In genomic region chr14:67359319-67359774, GRCh38 we compare ENCODE assay signal across 8 cellular contexts. TPM values are rescaled to one million over a fixed set of nuclear protein-coding genes. Genes with fewer than 3 reads are reported as not detected.
DNase-seq lines count a peak whose midpoint lies in the region; ATAC-seq and TF ChIP-seq lines count a peak whose summit lies in the region.

No MANE protein-coding gene starts in this region.

- no peaks in the 10 kb centered on the region for H3K27me3 ChIP-seq in right atrium auricular region

- no peaks in the 10 kb centered on the region for H3K36me3 ChIP-seq in right atrium auricular region

- peak overlapping the region; percentile 100 for H3K27ac Mint-ChIP-seq in activated naive CD4-positive, alpha-beta T cell treated with anti-CD3 and anti-CD28 coated beads, Interleukin-2, amount 50 U/mL, for 24 hours

- DNase-seq in Daoy (ENCODE audit: low read depth) = peak; percentile 57
- no peak for DNase-seq in right atrium auricular region (ENCODE audit: low spot score)
- no peak for DNase-seq in Ammon's horn (ENCODE audit: low spot score)
- DNase-seq in OCI-M2 (lab: John Stamatoyannopoulos, UW; ENCODE audit: unreplicated experiment) = no peak
- no peak for DNase-seq in NOMO-1 treated with dmso at 0.1 percent for 144 hours (lab: John Stamatoyannopoulos, UW; ENCODE audit: unreplicated experiment)

- H3K27me3 Mint-ChIP-seq in activated naive CD4-positive, alpha-beta T cell treated with anti-CD3 and anti-CD28 coated beads, Interleukin-2, amount 50 U/mL, for 24 hours = no peaks in the 10 kb centered on the region

- H3K4me3 Mint-ChIP-seq in activated naive CD4-positive, alpha-beta T cell treated with anti-CD3 and anti-CD28 coated beads, Interleukin-2, amount 50 U/mL, for 24 hours = peak overlapping the region; percentile 99

- H3K4me1 Mint-ChIP-seq in activated naive CD4-positive, alpha-beta T cell treated with anti-CD3 and anti-CD28 coated beads, Interleukin-2, amount 50 U/mL, for 24 hours = peaks cover 68% of the 10 kb centered on the region

- H3K9me3 ChIP-seq in right atrium auricular region = no peaks in the 10 kb centered on the region

- H3K4me1 ChIP-seq in right atrium auricular region = peaks cover 0 to 67% of the 10 kb centered on the region in 2 donors

- peaks cover 12% of the 10 kb centered on the region for H3K36me3 Mint-ChIP-seq in activated naive CD4-positive, alpha-beta T cell treated with anti-CD3 and anti-CD28 coated beads, Interleukin-2, amount 50 U/mL, for 24 hours

- TF ChIP-seq CTCF in right atrium auricular region (IDR thresholded peaks at IDR 0.05) = no peak

- H3K4me3 ChIP-seq in right atrium auricular region (peak overlapping the region; percentile 81 to 89), skin epidermis (peak overlapping the region; percentile 65 to 93 (median 72))

- ATAC-seq in HG03196 (IDR thresholded peaks at IDR 0.05; ENCODE audit: unreplicated experiment) = peak; percentile 1

- peak overlapping the region; percentile 93 to 94 for H3K27ac ChIP-seq in right atrium auricular region
- peak overlapping the region; percentile 74 to 99 (median 97) for H3K27ac ChIP-seq in skin epidermis

- no peaks in the 10 kb centered on the region for H3K9me3 Mint-ChIP-seq in activated naive CD4-positive, alpha-beta T cell treated with anti-CD3 and anti-CD28 coated beads, Interleukin-2, amount 50 U/mL, for 24 hours

RNA-seq across cellular contexts. Expression of gene ATP6V1D, which starts 0.3 kb away (rescaled TPM):
- total RNA-seq in Daoy (2014; rRNA removed; shearing (Covaris generic)) = 222 and 258 TPM in 2 replicates
- 100 to 1,000 TPM in 1 of 2 donors, 10 to 100 TPM in 1; 84.4 to 161 TPM for total RNA-seq in right atrium auricular region

RNA-seq across cellular contexts. Expression of gene EIF2S1, which starts 0.8 kb away (rescaled TPM):
- 654 and 755 TPM in 2 replicates for total RNA-seq in Daoy (2014; rRNA removed; shearing (Covaris generic))
- 10 to 100 TPM; 64.4 to 75.4 TPM for total RNA-seq in right atrium auricular region

RNA-seq across cellular contexts. Expression of gene PLEK2, which starts 52.6 kb away (rescaled TPM):
- 12.8 and 17.0 TPM in 2 replicates for total RNA-seq in Daoy (2014; rRNA removed; shearing (Covaris generic))
- total RNA-seq in right atrium auricular region = 1 to 10 TPM; 1.1 to 2.1 TPM
